In the genomic region with DNA sequence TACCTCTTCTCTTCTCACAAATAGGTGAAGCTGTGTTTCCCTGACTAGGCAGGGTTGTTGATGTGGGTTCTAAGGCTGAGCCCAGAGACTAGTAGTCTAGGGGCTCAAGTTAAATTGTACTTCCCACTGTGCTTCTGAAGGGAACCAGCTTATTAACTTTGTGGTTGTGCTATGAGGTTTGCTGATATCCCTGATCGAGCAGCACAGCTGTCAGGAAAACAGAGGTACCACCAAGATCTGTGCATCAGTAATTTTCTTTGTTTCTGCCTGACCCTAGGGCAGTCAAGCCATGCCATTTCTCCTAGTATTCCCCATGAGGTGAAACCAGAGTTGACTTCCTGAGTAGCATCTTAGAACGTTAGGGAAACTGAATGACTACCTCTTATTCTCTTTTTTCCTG, we compare ENCODE assay signal across 26 cellular contexts.
DNase-seq lines count a peak whose midpoint lies in the region; ATAC-seq, FAIRE-seq and TF ChIP-seq lines count a peak whose summit lies in the region.
"Had no signal": no experiment of that assay in that cellular context is flagged by ENCODE, and none has a peak within 500 bp of the region (broad histone marks: within the 10 kb centered on the region; RNA-seq: fewer than 3 reads in every experiment).

No MANE protein-coding gene starts in this region.

- H3K27ac Mint-ChIP-seq in activated CD4-positive, alpha-beta T cell treated with anti-CD3 and anti-CD28 coated beads for 36 hours, result no peak overlapping the region
- H3K27ac Mint-ChIP-seq: CD14-positive monocyte; CD4-positive, alpha-beta memory T cell; GM23338; HFFc6 had no signal

- no peak overlapping the region for H3K9ac ChIP-seq in BLaER1

- DNase-seq in SJCRH30 (peak; percentile 8 to 55), bronchial epithelial cell (ENCODE audit: low read depth) (no peak), myocyte (ENCODE audit: low read depth) (peak; percentile 38), transverse colon (no peak)
- no peak for DNase-seq in activated naive CD4-positive, alpha-beta T cell treated with Interleukin-2 at 50 U/mL for 16 hours
- no peak for DNase-seq in activated CD4-positive, alpha-beta T cell treated with anti-CD3 and anti-CD28 coated beads for 36 hours
- DNase-seq: AML-193; Calu3; CD4-positive, alpha-beta memory T cell; DMS 273 treated with DMSO at 0.1 percent for 48 hours; DMS53; DND-41; EL; H7; HFFc6; IMR-90 had no signal

- H3K9me3 Mint-ChIP-seq in activated CD4-positive, alpha-beta T cell treated with anti-CD3 and anti-CD28 coated beads for 36 hours (ENCODE audit: low read depth), result peaks cover 7% of the 10 kb centered on the region
- H3K9me3 Mint-ChIP-seq: GM23338, HFFc6 had no signal

- no peak for ATAC-seq in HG02885 (IDR thresholded peaks at IDR 0.05; ENCODE audit: poor library complexity, unreplicated experiment)
- no peak for ATAC-seq in activated CD4-positive, alpha-beta T cell treated with anti-CD3 and anti-CD28 coated beads for 36 hours
- ATAC-seq: A549, GM23338, HCT116 had no signal

- H3K4me1 ChIP-seq in BLaER1 (no peaks in the 10 kb centered on the region), SJCRH30 (peaks cover 3% of the 10 kb centered on the region; the same call in 1 of the 2 replicates), transverse colon (no peaks in the 10 kb centered on the region)
- H3K4me1 ChIP-seq: A549 had no signal

- H3K9me3 ChIP-seq in BLaER1, result peaks cover 7% of the 10 kb centered on the region
- no peaks in the 10 kb centered on the region for H3K9me3 ChIP-seq in SJCRH30 (replicated peaks)
- H3K9me3 ChIP-seq in transverse colon, result no peaks in the 10 kb centered on the region
- H3K9me3 ChIP-seq: A549 had no signal

- intact Hi-C loops in activated CD4-positive, alpha-beta T cell treated with anti-CD3 and anti-CD28 coated beads for 36 hours (cut with DNase I, micrococcal nuclease), result no loop called here
- intact Hi-C loops in transverse colon (cut with DNase I; ENCODE audit: low total_unique reads), result no loop called here

- H3K27me3 ChIP-seq in BLaER1 (no peaks in the 10 kb centered on the region), SJCRH30 (no peaks in the 10 kb centered on the region), bronchial epithelial cell (ENCODE audit: control insufficient read depth, insufficient read depth, low read length) (no peaks in the 10 kb centered on the region), transverse colon (no peaks in the 10 kb centered on the region)

- H3K27ac ChIP-seq in BLaER1, result no peak overlapping the region
- H3K27ac ChIP-seq in SJCRH30, result no peak overlapping the region
- no peak overlapping the region for H3K27ac ChIP-seq in transverse colon
- H3K27ac ChIP-seq: 22Rv1, A549 had no signal

- no peak overlapping the region for H3K4me3 Mint-ChIP-seq in activated CD4-positive, alpha-beta T cell treated with anti-CD3 and anti-CD28 coated beads for 36 hours
- H3K4me3 Mint-ChIP-seq: CD14-positive monocyte; CD4-positive, alpha-beta memory T cell; GM23338; HFFc6 had no signal

- no peak for TF ChIP-seq EP300 in transverse colon (IDR thresholded peaks at IDR 0.05; ENCODE audit: low read depth)

- no peak for TF ChIP-seq POLR2A in transverse colon (IDR thresholded peaks at IDR 0.05)

- H3K4me1 Mint-ChIP-seq in activated CD4-positive, alpha-beta T cell treated with anti-CD3 and anti-CD28 coated beads for 36 hours, result no peaks in the 10 kb centered on the region
- H3K4me1 Mint-ChIP-seq: CD14-positive monocyte; CD4-positive, alpha-beta memory T cell; GM23338 had no signal

- in situ Hi-C loops in transverse colon (cut with MboI; ENCODE audit: low pct_ligation_motif_present in 1 of 4, low pct_unique_long_range_greater_than_20kb in 1 of 4, low sequenced_read_pairs in 3 of 4), result no loop called here

- CTCF ChIA-PET in activated CD4-positive, alpha-beta T cell treated with anti-CD3 and anti-CD28 coated beads for 36 hours (lab: Charles Lee), result no interaction called here

- 0 out of 2 replicates have a peak overlapping the region, but pooled peaks have one; percentile 1 for H3K4me2 ChIP-seq in BLaER1
- H3K4me2 ChIP-seq: A549, GM23338 had no signal

- TF ChIP-seq CTCF in bronchial epithelial cell (IDR thresholded peaks at IDR 0.05; ENCODE audit: insufficient read depth, low read length, severe bottlenecking) (no peak), transverse colon (IDR thresholded peaks at IDR 0.05) (no peak)

- no peaks in the 10 kb centered on the region for H3K36me3 Mint-ChIP-seq in activated CD4-positive, alpha-beta T cell treated with anti-CD3 and anti-CD28 coated beads for 36 hours (ENCODE audit: low read depth)
- H3K36me3 Mint-ChIP-seq: CD14-positive monocyte; CD4-positive, alpha-beta memory T cell had no signal

- 70% methylated on average over 2 of the region's 2 CpGs; no CpG with 5 or more reads in 1 of the 2 donors for WGBS in transverse colon (ENCODE audit: low coverage in 1 of 2), 2 donors

- peak; percentile 92 for FAIRE-seq in bronchial epithelial cell (lab: Jason Lieb, UNC)
- FAIRE-seq: A549, GM12891, GM19239, HTR-8/SVneo had no signal

- H3K36me3 ChIP-seq in BLaER1 (no peaks in the 10 kb centered on the region), SJCRH30 (no peaks in the 10 kb centered on the region), bronchial epithelial cell (ENCODE audit: control insufficient read depth, insufficient read depth, low read length) (no peaks in the 10 kb centered on the region), transverse colon (no peaks in the 10 kb centered on the region)

- H3K27me3 Mint-ChIP-seq in activated CD4-positive, alpha-beta T cell treated with anti-CD3 and anti-CD28 coated beads for 36 hours, result no peaks in the 10 kb centered on the region
- H3K27me3 Mint-ChIP-seq: CD4-positive, alpha-beta memory T cell had no signal

- H4K20me1 ChIP-seq in BLaER1, result no peaks in the 10 kb centered on the region

- POLR2A ChIA-PET in activated CD4-positive, alpha-beta T cell treated with anti-CD3 and anti-CD28 coated beads for 36 hours (lab: Charles Lee), result no interaction called here

- H3K4me3 ChIP-seq in BLaER1, result no peak overlapping the region
- no peak overlapping the region for H3K4me3 ChIP-seq in SJCRH30
- no peak overlapping the region for H3K4me3 ChIP-seq in bronchial epithelial cell (ENCODE audit: low read depth, low read length)
- no peak overlapping the region for H3K4me3 ChIP-seq in transverse colon
- H3K4me3 ChIP-seq: A549, GM23338 had no signal

Comparison
In these comparisons a context has a peak if more than half of its experiments do, and no peak if none do; other contexts are left out.
1. DNase-seq: peak in SJCRH30 (2 of 2) and myocyte (single experiment); none in bronchial epithelial cell (single experiment), activated naive CD4-positive, alpha-beta T cell treated with Interleukin-2 at 50 U/mL for 16 hours (single experiment), activated CD4-positive, alpha-beta T cell treated with anti-CD3 and anti-CD28 coated beads for 36 hours (single experiment) and transverse colon (single experiment).